Comparison of ENCODE assay signal across 1 cellular context in genomic region chr1:52033190-52034049, GRCh38.
TF ChIP-seq lines count a peak whose summit lies in the region.

TSS of gene KTI12 (minus strand) at chr1:52033810. CDS start at chr1:52033761, 49 bp downstream.

TF ChIP-seq in HepG2, 621 proteins besides CTCF, POLR2A, EP300 and RAD21 (continued from another document):
- TF ChIP-seq ZSCAN9 (CRISPR knock-in tag; IDR thresholded peaks at IDR 0.05; ENCODE audit: borderline replicate concordance) = 0 out of 2 replicates have a peak, but pooled peaks have one; percentile 26
- peak; percentile 38; the same call in 1 of the 2 replicates for TF ChIP-seq ZNF124 (CRISPR knock-in tag; IDR thresholded peaks at IDR 0.05)
- no peak for TF ChIP-seq HBP1 (CRISPR knock-in tag; IDR thresholded peaks at IDR 0.05; ENCODE audit: low read depth)
- 0 out of 2 replicates have a peak, but pooled peaks have one; percentile 30 for TF ChIP-seq PITX1 (CRISPR knock-in tag; IDR thresholded peaks at IDR 0.05)
- TF ChIP-seq HNF4G (IDR thresholded peaks at IDR 0.05; ENCODE audit: borderline replicate concordance, low read depth, low read length) = no peak
- no peak for TF ChIP-seq HNF4G (CRISPR knock-in tag; IDR thresholded peaks at IDR 0.05; ENCODE audit: borderline replicate concordance, low read depth)
- peak; percentile 94; the same call in 1 of the 2 replicates for TF ChIP-seq KAT7 (CRISPR knock-in tag; IDR thresholded peaks at IDR 0.05; ENCODE audit: borderline replicate concordance)
- TF ChIP-seq JARID2 (CRISPR knock-in tag; IDR thresholded peaks at IDR 0.05; ENCODE audit: insufficient replicate concordance) = no peak
- no peak for TF ChIP-seq SP140L (CRISPR knock-in tag; IDR thresholded peaks at IDR 0.05; ENCODE audit: borderline replicate concordance)
- TF ChIP-seq RNF219 (CRISPR knock-in tag; IDR thresholded peaks at IDR 0.05) = no peak
- TF ChIP-seq PRPF4 (IDR thresholded peaks at IDR 0.05; ENCODE audit: low read depth, low read length, poor library complexity, severe bottlenecking) = no peak
- TF ChIP-seq CAMTA2 (CRISPR knock-in tag; IDR thresholded peaks at IDR 0.05; ENCODE audit: borderline replicate concordance) = 0 out of 2 replicates have a peak, but pooled peaks have one; percentile 8
- TF ChIP-seq ZSCAN29 (CRISPR knock-in tag; conservative IDR thresholded peaks at IDR 0.05) = 0 out of 2 replicates have a peak, but pooled peaks have one; percentile 31
- TF ChIP-seq ARID2 (CRISPR knock-in tag; IDR thresholded peaks at IDR 0.05; ENCODE audit: borderline replicate concordance) = 0 out of 2 replicates have a peak, but pooled peaks have one; percentile 69
- TF ChIP-seq HOXA5 (CRISPR knock-in tag; IDR thresholded peaks at IDR 0.05) = 0 out of 2 replicates have a peak, but pooled peaks have one; percentile 23
- TF ChIP-seq ZNF180 (CRISPR knock-in tag; IDR thresholded peaks at IDR 0.05; ENCODE audit: borderline replicate concordance, low read depth) = peak; percentile 33; the same call in 1 of the 2 replicates
- no peak; the same call in 1 of the 2 replicates for TF ChIP-seq IRF1 (CRISPR knock-in tag; IDR thresholded peaks at IDR 0.05; ENCODE audit: low read depth)
- TF ChIP-seq ZBTB40 (IDR thresholded peaks at IDR 0.05) = no peak
- peak; percentile 86 for TF ChIP-seq ZBTB40 (CRISPR knock-in tag; IDR thresholded peaks at IDR 0.05)
- 0 out of 2 replicates have a peak, but pooled peaks have one; percentile 52 for TF ChIP-seq ZNF484 (CRISPR knock-in tag; IDR thresholded peaks at IDR 0.05; ENCODE audit: borderline replicate concordance, low read depth)
- peak; percentile 80; the same call in 1 of the 2 replicates for TF ChIP-seq KLF6 (CRISPR knock-in tag; IDR thresholded peaks at IDR 0.05)
- TF ChIP-seq SIN3A (IDR thresholded peaks at IDR 0.05; ENCODE audit: borderline replicate concordance, low read depth, low read length) = peak; percentile 94
- no peak for TF ChIP-seq CBX1 (IDR thresholded peaks at IDR 0.05; ENCODE audit: low read depth)
- TF ChIP-seq CENPT (CRISPR knock-in tag; IDR thresholded peaks at IDR 0.05; ENCODE audit: low read depth) = 0 out of 2 replicates have a peak, but pooled peaks have one; percentile 39
- TF ChIP-seq CENPBD1 (CRISPR knock-in tag; IDR thresholded peaks at IDR 0.05; ENCODE audit: borderline replicate concordance, low read depth) = no peak
